In genomic region chr1:38352869-38353268, GRCh38 we compare ENCODE assay signal across 2 cellular contexts.
TF ChIP-seq lines count a peak whose summit lies in the region.

No MANE protein-coding gene starts in this region.

TF ChIP-seq in WTC11, 78 proteins besides CTCF, POLR2A, EP300 and RAD21:
- TF ChIP-seq RORB (CRISPR knock-in tag; IDR thresholded peaks at IDR 0.05) (no peak), ATF6 (CRISPR knock-in tag; IDR thresholded peaks at IDR 0.05) (no peak), ESRRA (CRISPR knock-in tag; IDR thresholded peaks at IDR 0.05; ENCODE audit: borderline replicate concordance) (no peak), ZNF138 (CRISPR knock-in tag; conservative IDR thresholded peaks at IDR 0.05) (no peak), OVOL2 (CRISPR knock-in tag; IDR thresholded peaks at IDR 0.05; ENCODE audit: borderline replicate concordance) (no peak), TP53 (CRISPR knock-in tag; IDR thresholded peaks at IDR 0.05) (no peak), GRHL2 (CRISPR knock-in tag; IDR thresholded peaks at IDR 0.05; ENCODE audit: insufficient replicate concordance, severe bottlenecking) (no peak), TEAD4 (CRISPR knock-in tag; IDR thresholded peaks at IDR 0.05) (no peak), NR2C2 (CRISPR knock-in tag; IDR thresholded peaks at IDR 0.05) (no peak), ZNF532 (CRISPR knock-in tag; IDR thresholded peaks at IDR 0.05; ENCODE audit: borderline replicate concordance) (no peak), ATF1 (CRISPR knock-in tag; IDR thresholded peaks at IDR 0.05) (no peak), CDX4 (CRISPR knock-in tag; IDR thresholded peaks at IDR 0.05; ENCODE audit: borderline replicate concordance) (no peak), NFATC4 (CRISPR knock-in tag; IDR thresholded peaks at IDR 0.05) (no peak)
- TF ChIP-seq, protein P1, sequence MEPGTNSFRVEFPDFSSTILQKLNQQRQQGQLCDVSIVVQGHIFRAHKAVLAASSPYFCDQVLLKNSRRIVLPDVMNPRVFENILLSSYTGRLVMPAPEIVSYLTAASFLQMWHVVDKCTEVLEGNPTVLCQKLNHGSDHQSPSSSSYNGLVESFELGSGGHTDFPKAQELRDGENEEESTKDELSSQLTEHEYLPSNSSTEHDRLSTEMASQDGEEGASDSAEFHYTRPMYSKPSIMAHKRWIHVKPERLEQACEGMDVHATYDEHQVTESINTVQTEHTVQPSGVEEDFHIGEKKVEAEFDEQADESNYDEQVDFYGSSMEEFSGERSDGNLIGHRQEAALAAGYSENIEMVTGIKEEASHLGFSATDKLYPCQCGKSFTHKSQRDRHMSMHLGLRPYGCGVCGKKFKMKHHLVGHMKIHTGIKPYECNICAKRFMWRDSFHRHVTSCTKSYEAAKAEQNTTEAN (CRISPR knock-in tag; IDR thresholded peaks at IDR 0.05), result no peak
- TF ChIP-seq, protein P2, sequence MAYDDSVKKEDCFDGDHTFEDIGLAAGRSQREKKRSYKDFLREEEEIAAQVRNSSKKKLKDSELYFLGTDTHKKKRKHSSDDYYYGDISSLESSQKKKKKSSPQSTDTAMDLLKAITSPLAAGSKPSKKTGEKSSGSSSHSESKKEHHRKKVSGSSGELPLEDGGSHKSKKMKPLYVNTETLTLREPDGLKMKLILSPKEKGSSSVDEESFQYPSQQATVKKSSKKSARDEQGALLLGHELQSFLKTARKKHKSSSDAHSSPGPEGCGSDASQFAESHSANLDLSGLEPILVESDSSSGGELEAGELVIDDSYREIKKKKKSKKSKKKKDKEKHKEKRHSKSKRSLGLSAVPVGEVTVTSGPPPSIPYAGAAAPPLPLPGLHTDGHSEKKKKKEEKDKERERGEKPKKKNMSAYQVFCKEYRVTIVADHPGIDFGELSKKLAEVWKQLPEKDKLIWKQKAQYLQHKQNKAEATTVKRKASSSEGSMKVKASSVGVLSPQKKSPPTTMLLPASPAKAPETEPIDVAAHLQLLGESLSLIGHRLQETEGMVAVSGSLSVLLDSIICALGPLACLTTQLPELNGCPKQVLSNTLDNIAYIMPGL (CRISPR knock-in tag; IDR thresholded peaks at IDR 0.05), result no peak
TF ChIP-seq in WTC11: peak in this region for 0.

TF ChIP-seq in H1, 55 proteins besides CTCF, POLR2A, EP300 and RAD21:
- TF ChIP-seq EGR1 (IDR thresholded peaks at IDR 0.05; ENCODE audit: borderline replicate concordance, low read depth, low read length) (no peak), GABPA (IDR thresholded peaks at IDR 0.05; ENCODE audit: borderline replicate concordance, insufficient read depth, low read length) (no peak), SP4 (IDR thresholded peaks at IDR 0.05; ENCODE audit: low read length) (no peak), TEAD4 (IDR thresholded peaks at IDR 0.05; ENCODE audit: low read depth, low read length) (no peak)
